Comparison of ENCODE assay signal across 15 cellular contexts in genomic region chr21:14620152-14620551, GRCh38.
DNase-seq lines count a peak whose midpoint lies in the region; ATAC-seq and TF ChIP-seq lines count a peak whose summit lies in the region.
"Had no signal": no experiment of that assay in that cellular context is flagged by ENCODE, and none has a peak within 500 bp of the region (broad histone marks: within the 10 kb centered on the region; RNA-seq: fewer than 3 reads in every experiment).

No MANE protein-coding gene starts in this region.

- H3K36me3 Mint-ChIP-seq in activated CD4-positive, alpha-beta T cell treated with anti-CD3 and anti-CD28 coated beads, Interleukin-2, amount 10 ng/mL, durations not matched to agents 24 days and 14 days (ENCODE audit: low read depth): peaks cover 19% of the 10 kb centered on the region
- peaks cover 48% of the 10 kb centered on the region for H3K36me3 Mint-ChIP-seq in WTC11
- H3K36me3 Mint-ChIP-seq in stimulated activated effector memory CD8-positive, alpha-beta T cell treated with anti-CD3 and anti-CD28 coated beads, Interleukin-12 subunit alpha, Interleukin-12 subunit beta, amount 100 ng/mL, for 72 hours: no peaks in the 10 kb centered on the region

- ATAC-seq in HG03432 (IDR thresholded peaks at IDR 0.05; ENCODE audit: unreplicated experiment): peak; percentile 57
- ATAC-seq in WTC11: no peak
- peak; percentile 96 for ATAC-seq in stimulated activated effector memory CD8-positive, alpha-beta T cell treated with anti-CD3 and anti-CD28 coated beads, Interleukin-12 subunit alpha, Interleukin-12 subunit beta, amount 100 ng/mL, for 72 hours
- no peak for ATAC-seq in GM21515 (IDR thresholded peaks at IDR 0.05; ENCODE audit: unreplicated experiment)
- ATAC-seq: SK-N-SH treated with all-trans-retinoic acid at 6 μM for 48 hours had no signal

- H3K27me3 Mint-ChIP-seq in activated CD4-positive, alpha-beta T cell treated with anti-CD3 and anti-CD28 coated beads, Interleukin-2, amount 10 ng/mL, durations not matched to agents 24 days and 14 days: no peaks in the 10 kb centered on the region
- peaks cover 3% of the 10 kb centered on the region; the same call in 1 of the 2 replicates for H3K27me3 Mint-ChIP-seq in WTC11 (ENCODE audit: low read depth)

- TF ChIP-seq CTCF in WTC11 (IDR thresholded peaks at IDR 0.05): no peak

- POLR2A ChIA-PET in WTC11 (lab: Charles Lee): no interaction called here

- peaks cover 34% of the 10 kb centered on the region for H3K9me3 Mint-ChIP-seq in activated CD4-positive, alpha-beta T cell treated with anti-CD3 and anti-CD28 coated beads, Interleukin-2, amount 10 ng/mL, durations not matched to agents 24 days and 14 days
- H3K9me3 Mint-ChIP-seq in WTC11: peaks cover 42% of the 10 kb centered on the region
- H3K9me3 Mint-ChIP-seq in stimulated activated effector memory CD8-positive, alpha-beta T cell treated with anti-CD3 and anti-CD28 coated beads, Interleukin-12 subunit alpha, Interleukin-12 subunit beta, amount 100 ng/mL, for 72 hours: peaks cover 17% of the 10 kb centered on the region

- DNase-seq in activated CD4-positive, alpha-beta T cell treated with anti-CD3 and anti-CD28 coated beads, Interleukin-2, amount 10 ng/mL, durations not matched to agents 24 days and 14 days: no peak
- DNase-seq in activated CD4-positive, alpha-beta T cell treated with anti-CD3 and anti-CD28 coated beads, Interleukin-2, amount 50 U/mL, for 48 hours: no peak
- DNase-seq in WTC11 (ENCODE audit: low spot score): no peak
- no peak for DNase-seq in stimulated activated effector memory CD8-positive, alpha-beta T cell treated with anti-CD3 and anti-CD28 coated beads, Interleukin-12 subunit alpha, Interleukin-12 subunit beta, amount 100 ng/mL, for 72 hours (ENCODE audit: low spot score in 2 of 2)
- DNase-seq in central memory CD4-positive, alpha-beta T cell: no peak
- no peak for DNase-seq in stimulated activated naive CD4-positive, alpha-beta T cell treated with Interleukin-2 at 50 U/mL for 16 hours (lab: John Stamatoyannopoulos, UW)
- DNase-seq: activated CD4-positive, alpha-beta T cell treated with anti-CD3 and anti-CD28 coated beads for 1 hour; Caco-2; mesenchymal stem cell; NK-92 treated with Interleukin-12 subunit alpha and Interleukin-12 subunit beta, amount 100 ng/mL, for 24 hours; nucleus accumbens; thyroid gland had no signal

- CTCF ChIA-PET in WTC11 (lab: Charles Lee): no interaction called here

- H3K4me1 Mint-ChIP-seq in activated CD4-positive, alpha-beta T cell treated with anti-CD3 and anti-CD28 coated beads, Interleukin-2, amount 10 ng/mL, durations not matched to agents 24 days and 14 days: peaks cover 25% of the 10 kb centered on the region
- H3K4me1 Mint-ChIP-seq in WTC11: peaks cover 52% of the 10 kb centered on the region
- peaks cover 28% of the 10 kb centered on the region for H3K4me1 Mint-ChIP-seq in stimulated activated effector memory CD8-positive, alpha-beta T cell treated with anti-CD3 and anti-CD28 coated beads, Interleukin-12 subunit alpha, Interleukin-12 subunit beta, amount 100 ng/mL, for 72 hours

- H3K27ac Mint-ChIP-seq in activated CD4-positive, alpha-beta T cell treated with anti-CD3 and anti-CD28 coated beads, Interleukin-2, amount 10 ng/mL, durations not matched to agents 24 days and 14 days: peak overlapping the region; percentile 73
- peak overlapping the region; percentile 25; the same call in 1 of the 2 replicates for H3K27ac Mint-ChIP-seq in WTC11
- H3K27ac Mint-ChIP-seq in stimulated activated effector memory CD8-positive, alpha-beta T cell treated with anti-CD3 and anti-CD28 coated beads, Interleukin-12 subunit alpha, Interleukin-12 subunit beta, amount 100 ng/mL, for 72 hours: peak overlapping the region; percentile 44

- H3K4me3 Mint-ChIP-seq in activated CD4-positive, alpha-beta T cell treated with anti-CD3 and anti-CD28 coated beads, Interleukin-2, amount 10 ng/mL, durations not matched to agents 24 days and 14 days: no peak overlapping the region
- no peak overlapping the region for H3K4me3 Mint-ChIP-seq in WTC11
- H3K4me3 Mint-ChIP-seq in stimulated activated effector memory CD8-positive, alpha-beta T cell treated with anti-CD3 and anti-CD28 coated beads, Interleukin-12 subunit alpha, Interleukin-12 subunit beta, amount 100 ng/mL, for 72 hours: no peak overlapping the region

- intact Hi-C loops in activated CD4-positive, alpha-beta T cell treated with anti-CD3 and anti-CD28 coated beads, Interleukin-2, amount 10 ng/mL, durations not matched to agents 24 days and 14 days (cut with micrococcal nuclease): loop anchor here (1.0 kb wide), 1 partner anchor 93 kb away; no protein-coding TSS in a partner anchor

TF ChIP-seq in WTC11, 78 proteins besides CTCF, POLR2A, EP300 and RAD21:
- TF ChIP-seq CBFB (CRISPR knock-in tag; IDR thresholded peaks at IDR 0.05; ENCODE audit: low read depth): no peak
- TF ChIP-seq MLX (CRISPR knock-in tag; IDR thresholded peaks at IDR 0.05): no peak
- no peak for TF ChIP-seq NR2C2 (CRISPR knock-in tag; IDR thresholded peaks at IDR 0.05)
- no peak for TF ChIP-seq NFYB (CRISPR knock-in tag; conservative IDR thresholded peaks at IDR 0.05; ENCODE audit: low read depth)
- TF ChIP-seq TEAD4 (CRISPR knock-in tag; IDR thresholded peaks at IDR 0.05): no peak
- no peak for TF ChIP-seq TEAD1 (CRISPR knock-in tag; IDR thresholded peaks at IDR 0.05)
- TF ChIP-seq IRF1 (CRISPR knock-in tag; IDR thresholded peaks at IDR 0.05): no peak
- TF ChIP-seq ATF2 (CRISPR knock-in tag; IDR thresholded peaks at IDR 0.05; ENCODE audit: borderline replicate concordance, low read depth): no peak
- TF ChIP-seq HMGA2 (CRISPR knock-in tag; IDR thresholded peaks at IDR 0.05): no peak
- no peak for TF ChIP-seq JAZF1 (CRISPR knock-in tag; IDR thresholded peaks at IDR 0.05)
- TF ChIP-seq USF2 (CRISPR knock-in tag; IDR thresholded peaks at IDR 0.05): no peak
- TF ChIP-seq GTF2I (CRISPR knock-in tag; conservative IDR thresholded peaks at IDR 0.05): no peak
- TF ChIP-seq ZMAT4 (CRISPR knock-in tag; IDR thresholded peaks at IDR 0.05): no peak
TF ChIP-seq in WTC11: peak in this region for 0.

Comparison
In these comparisons a context has a peak if more than half of its experiments do, and no peak if none do; other contexts are left out.
1. ATAC-seq: peak in HG03432 (single experiment) and stimulated activated effector memory CD8-positive, alpha-beta T cell treated with anti-CD3 and anti-CD28 coated beads, Interleukin-12 subunit alpha, Interleukin-12 subunit beta, amount 100 ng/mL, for 72 hours (single experiment); none in WTC11 (single experiment) and GM21515 (single experiment).
2. Peak in every context shown above with its lines, with median percentiles within 50 percentile points of each other: H3K27ac Mint-ChIP-seq.